Comparison of ENCODE assay signal across 15 cellular contexts in genomic region chr20:53154540-53154939, GRCh38.
A peak's percentile ranks its signal among the peaks of the same experiment; 100 is the strongest.
DNase-seq lines count a peak whose midpoint lies in the region; ATAC-seq and TF ChIP-seq lines count a peak whose summit lies in the region.
"Had no signal": no experiment of that assay in that cellular context is flagged by ENCODE, and none has a peak within 500 bp of the region (broad histone marks: within the 10 kb centered on the region; RNA-seq: fewer than 3 reads in every experiment).

No MANE protein-coding gene starts in this region.

- H3K4me3 Mint-ChIP-seq in activated CD8-positive, alpha-beta T cell treated with anti-CD3 and anti-CD28 coated beads for 36 hours = no peak overlapping the region
- no peak overlapping the region for H3K4me3 Mint-ChIP-seq in activated CD8-positive, alpha-beta T cell treated with anti-CD3 and anti-CD28 coated beads, Interleukin-2, amount 10 ng/mL, durations not matched to agents 7 days and 5 days
- H3K4me3 Mint-ChIP-seq in T-cell (no peak overlapping the region), endothelial cell (ENCODE audit: unreplicated experiment) (no peak overlapping the region)

- H3K27ac ChIP-seq in GM23248 = peak overlapping the region; percentile 42
- no peak overlapping the region for H3K27ac ChIP-seq in substantia nigra (ENCODE audit: low read depth, low read length, poor library complexity, severe bottlenecking)
- H3K27ac ChIP-seq in heart left ventricle = no peak overlapping the region
- H3K27ac ChIP-seq: upper lobe of right lung had no signal

- H3K4me1 Mint-ChIP-seq in activated CD8-positive, alpha-beta T cell treated with anti-CD3 and anti-CD28 coated beads for 36 hours (ENCODE audit: low read depth) = peaks cover under 1% of the 10 kb centered on the region
- peaks cover under 1% of the 10 kb centered on the region for H3K4me1 Mint-ChIP-seq in activated CD8-positive, alpha-beta T cell treated with anti-CD3 and anti-CD28 coated beads, Interleukin-2, amount 10 ng/mL, durations not matched to agents 7 days and 5 days (ENCODE audit: low read depth)
- H3K4me1 Mint-ChIP-seq in T-cell (peaks cover 11 to 43% (median 22%) of the 10 kb centered on the region in 3 donors), endothelial cell (ENCODE audit: unreplicated experiment) (peaks cover 3% of the 10 kb centered on the region)

- H3K36me3 ChIP-seq in GM23248 (ENCODE audit: low read depth) (no peaks in the 10 kb centered on the region), heart left ventricle (no peaks in the 10 kb centered on the region)
- H3K36me3 ChIP-seq: upper lobe of right lung had no signal

- H3K27me3 ChIP-seq in GM23248 (replicated peaks; ENCODE audit: insufficient read depth) = no peaks in the 10 kb centered on the region
- H3K27me3 ChIP-seq in heart left ventricle = no peaks in the 10 kb centered on the region
- H3K27me3 ChIP-seq: upper lobe of right lung had no signal

- no peaks in the 10 kb centered on the region for H3K9me3 ChIP-seq in GM23248 (ENCODE audit: low read depth)
- no peaks in the 10 kb centered on the region for H3K9me3 ChIP-seq in heart left ventricle
- H3K9me3 ChIP-seq: upper lobe of right lung had no signal

- H3K9ac ChIP-seq in GM23248 = no peak overlapping the region

- H3K9me2 ChIP-seq in GM23248 (ENCODE audit: insufficient read depth) = no peaks in the 10 kb centered on the region

- POLR2A ChIA-PET in activated CD8-positive, alpha-beta T cell treated with anti-CD3 and anti-CD28 coated beads for 36 hours (lab: Charles Lee) = no interaction called here
- POLR2A ChIA-PET in activated CD8-positive, alpha-beta T cell treated with anti-CD3 and anti-CD28 coated beads, Interleukin-2, amount 10 ng/mL, durations not matched to agents 7 days and 5 days (lab: Charles Lee) = no interaction called here
- POLR2A ChIA-PET in T-cell (lab: Charles Lee) = interaction anchor here in 1 of 2 donors (0.6 kb wide), 1 partner anchor 787 kb away, joined by 3 read pairs; no protein-coding TSS in a partner anchor

- WGBS in GM23248 (ENCODE audit: low coverage in 1 of 2, low lambda C conversion rate in 2 of 2, missing lambda C conversion rate in 2 of 2), 2 experiments = 8 to 16% methylated on average over 2 of the region's 2 CpGs
- 87 to 99% (median 94%) methylated on average over 2 of the region's 2 CpGs for WGBS in heart left ventricle, 4 donors

- no peaks in the 10 kb centered on the region for H3K36me3 Mint-ChIP-seq in activated CD8-positive, alpha-beta T cell treated with anti-CD3 and anti-CD28 coated beads for 36 hours (ENCODE audit: low read depth)
- no peaks in the 10 kb centered on the region for H3K36me3 Mint-ChIP-seq in activated CD8-positive, alpha-beta T cell treated with anti-CD3 and anti-CD28 coated beads, Interleukin-2, amount 10 ng/mL, durations not matched to agents 7 days and 5 days (ENCODE audit: low read depth)
- H3K36me3 Mint-ChIP-seq in T-cell (peaks cover 7% of the 10 kb centered on the region), endothelial cell (ENCODE audit: low read depth, unreplicated experiment) (no peaks in the 10 kb centered on the region)

- in situ Hi-C loops in GM23248 (cut with MboI) = no loop called here

- CTCF ChIA-PET in activated CD8-positive, alpha-beta T cell treated with anti-CD3 and anti-CD28 coated beads for 36 hours (lab: Charles Lee) = interaction anchor here (0.5 to 1.2 kb wide), 2 partner anchors 65 to 175 kb away, joined by 3 read pairs; no protein-coding TSS in a partner anchor
- CTCF ChIA-PET in activated CD8-positive, alpha-beta T cell treated with anti-CD3 and anti-CD28 coated beads, Interleukin-2, amount 10 ng/mL, durations not matched to agents 7 days and 5 days (lab: Charles Lee) = no interaction called here
- CTCF ChIA-PET in T-cell (lab: Charles Lee) = no interaction called here

- H3K4me1 ChIP-seq in GM23248 (ENCODE audit: insufficient read depth) (peaks cover 20% of the 10 kb centered on the region), heart left ventricle (peaks cover 0 to 4% (median under 1%) of the 10 kb centered on the region in 12 donors)
- H3K4me1 ChIP-seq: upper lobe of right lung had no signal

- no peaks in the 10 kb centered on the region for H3K79me2 ChIP-seq in GM23248 (ENCODE audit: insufficient read depth)

- H4K20me1 ChIP-seq in GM23248 (ENCODE audit: insufficient read depth) = no peaks in the 10 kb centered on the region

- peaks cover 9% of the 10 kb centered on the region; the same call in 1 of the 2 replicates for H3F3A ChIP-seq in GM23248 (ENCODE audit: insufficient read depth)

- no peak overlapping the region for H3K27ac Mint-ChIP-seq in activated CD8-positive, alpha-beta T cell treated with anti-CD3 and anti-CD28 coated beads for 36 hours
- no peak overlapping the region for H3K27ac Mint-ChIP-seq in activated CD8-positive, alpha-beta T cell treated with anti-CD3 and anti-CD28 coated beads, Interleukin-2, amount 10 ng/mL, durations not matched to agents 7 days and 5 days
- peak overlapping the region; percentile 7 to 21 for H3K27ac Mint-ChIP-seq in T-cell
- no peak overlapping the region for H3K27ac Mint-ChIP-seq in endothelial cell (ENCODE audit: unreplicated experiment)

- no peak for TF ChIP-seq CTCF in activated CD8-positive, alpha-beta T cell treated with anti-CD3 and anti-CD28 coated beads for 36 hours (IDR thresholded peaks at IDR 0.05)
- TF ChIP-seq CTCF in endothelial cell (IDR thresholded peaks at IDR 0.05; ENCODE audit: unreplicated experiment) (no peak), heart left ventricle (IDR thresholded peaks at IDR 0.05) (no peak)

- intact Hi-C loops in activated CD8-positive, alpha-beta T cell treated with anti-CD3 and anti-CD28 coated beads for 36 hours (cut with micrococcal nuclease) = no loop called here
- intact Hi-C loops in heart left ventricle (cut with DNase I) = loop anchor here in 2 of 10 donors (10.0 kb wide), 1 partner anchor 390 kb away; no protein-coding TSS in a partner anchor

- DNase-seq in activated CD8-positive, alpha-beta T cell treated with anti-CD3 and anti-CD28 coated beads for 36 hours = peak; percentile 15
- DNase-seq in activated CD8-positive, alpha-beta T cell treated with anti-CD3 and anti-CD28 coated beads, Interleukin-2, amount 10 ng/mL, durations not matched to agents 7 days and 5 days = no peak
- peak; percentile 81 for DNase-seq in GM23248
- DNase-seq in T-cell = no peak
- DNase-seq in kidney glomerular epithelial cell (lab: John Stamatoyannopoulos, UW) = peak; percentile 34
- no peak for DNase-seq in substantia nigra (lab: John Stamatoyannopoulos, UW)
- no peak for DNase-seq in endothelial cell (ENCODE audit: low spot score)
- no peak for DNase-seq in heart left ventricle
- DNase-seq: ACHN; activated CD4-positive, alpha-beta T cell treated with anti-CD3 and anti-CD28 coated beads, Interleukin-2, amount 50 U/mL, for 4 hours; head of caudate nucleus; IMR-90; NCI-H146; occipital lobe; upper lobe of right lung had no signal

- peaks cover 3% of the 10 kb centered on the region for H3K27me3 Mint-ChIP-seq in activated CD8-positive, alpha-beta T cell treated with anti-CD3 and anti-CD28 coated beads for 36 hours
- H3K27me3 Mint-ChIP-seq in activated CD8-positive, alpha-beta T cell treated with anti-CD3 and anti-CD28 coated beads, Interleukin-2, amount 10 ng/mL, durations not matched to agents 7 days and 5 days (ENCODE audit: low read depth) = peaks cover 12% of the 10 kb centered on the region
- H3K27me3 Mint-ChIP-seq in T-cell (peaks cover 0 to under 1% of the 10 kb centered on the region in 2 donors), endothelial cell (ENCODE audit: unreplicated experiment) (no peaks in the 10 kb centered on the region)

- peak; percentile 77 for ATAC-seq in activated CD8-positive, alpha-beta T cell treated with anti-CD3 and anti-CD28 coated beads for 36 hours
- no peak for ATAC-seq in activated CD8-positive, alpha-beta T cell treated with anti-CD3 and anti-CD28 coated beads, Interleukin-2, amount 10 ng/mL, durations not matched to agents 7 days and 5 days
- peak in 2 of 4 experiments; percentile 49 to 62 for ATAC-seq in T-cell (replicated peaks in 1 of 4)
- no peak for ATAC-seq in heart left ventricle
- ATAC-seq: upper lobe of right lung had no signal

- H3K4me3 ChIP-seq in GM23248 (no peak overlapping the region), heart left ventricle (no peak overlapping the region)
- H3K4me3 ChIP-seq: upper lobe of right lung had no signal

- H3K4me2 ChIP-seq in GM23248 (ENCODE audit: unreplicated experiment) = no peak overlapping the region

- TF ChIP-seq POLR2A in heart left ventricle (IDR thresholded peaks at IDR 0.05) = no peak

- no peak overlapping the region for H2AFZ ChIP-seq in GM23248

- H3K9me3 Mint-ChIP-seq in activated CD8-positive, alpha-beta T cell treated with anti-CD3 and anti-CD28 coated beads for 36 hours = no peaks in the 10 kb centered on the region
- H3K9me3 Mint-ChIP-seq in activated CD8-positive, alpha-beta T cell treated with anti-CD3 and anti-CD28 coated beads, Interleukin-2, amount 10 ng/mL, durations not matched to agents 7 days and 5 days (ENCODE audit: insufficient read depth) = no peaks in the 10 kb centered on the region
- no peaks in the 10 kb centered on the region for H3K9me3 Mint-ChIP-seq in T-cell
- no peaks in the 10 kb centered on the region for H3K9me3 Mint-ChIP-seq in endothelial cell (ENCODE audit: unreplicated experiment)

Comparison
In these comparisons a context has a peak if more than half of its experiments do, and no peak if none do; other contexts are left out.
1. DNase-seq: peak in activated CD8-positive, alpha-beta T cell treated with anti-CD3 and anti-CD28 coated beads for 36 hours (single experiment), GM23248 (single experiment) and kidney glomerular epithelial cell (single experiment); none in activated CD8-positive, alpha-beta T cell treated with anti-CD3 and anti-CD28 coated beads, Interleukin-2, amount 10 ng/mL, durations not matched to agents 7 days and 5 days (single experiment), T-cell (0 of 34), substantia nigra (0 of 49), endothelial cell (single experiment) and heart left ventricle (0 of 5).
2. H3K27ac Mint-ChIP-seq: peak in T-cell (2 of 2); none in activated CD8-positive, alpha-beta T cell treated with anti-CD3 and anti-CD28 coated beads for 36 hours (single experiment), activated CD8-positive, alpha-beta T cell treated with anti-CD3 and anti-CD28 coated beads, Interleukin-2, amount 10 ng/mL, durations not matched to agents 7 days and 5 days (single experiment) and endothelial cell (single experiment).